ENCODE assay signal across 8 cellular contexts in genomic region chr15:55168350-55168974, GRCh38. TPM values are rescaled to one million over a fixed set of nuclear protein-coding genes. Genes with fewer than 3 reads are reported as not detected.
DNase-seq lines count a peak whose midpoint lies in the region; ATAC-seq and TF ChIP-seq lines count a peak whose summit lies in the region.

No MANE protein-coding gene starts in this region.

- no peaks in the 10 kb centered on the region for H3K36me3 Mint-ChIP-seq in CD14-positive monocyte

- no peak overlapping the region for H3K4me3 ChIP-seq in coronary artery

- H3K27me3 Mint-ChIP-seq in CD14-positive monocyte (ENCODE audit: low read depth in 3 of 3), result peaks cover 0 to 2% (median 0%) of the 10 kb centered on the region in 3 donors

- TF ChIP-seq CTCF in CD14-positive monocyte (IDR thresholded peaks at IDR 0.05) (peak; percentile 86), coronary artery (IDR thresholded peaks at IDR 0.05) (peak; percentile 67)

- H3K9me3 Mint-ChIP-seq in CD14-positive monocyte, result no peaks in the 10 kb centered on the region

- no peak overlapping the region for H3K27ac Mint-ChIP-seq in CD14-positive monocyte

- intact Hi-C loops in CD14-positive monocyte (cut with micrococcal nuclease), result no loop called here

- H3K4me1 Mint-ChIP-seq in CD14-positive monocyte, result no peaks in the 10 kb centered on the region

- peak; percentile 82 for ATAC-seq in GM19035 (IDR thresholded peaks at IDR 0.05; ENCODE audit: unreplicated experiment)
- peak; percentile 83 for ATAC-seq in HG03196 (IDR thresholded peaks at IDR 0.05; ENCODE audit: unreplicated experiment)

- H3K27ac ChIP-seq in coronary artery, result no peak overlapping the region

- no peak overlapping the region for H3K4me3 Mint-ChIP-seq in CD14-positive monocyte

- DNase-seq in CD14-positive monocyte (ENCODE audit: low spot score) (no peak), NCI-H460 (ENCODE audit: extremely low read depth, low read depth) (peak; percentile 65), coronary artery (ENCODE audit: low spot score) (no peak), lung microvascular endothelial cell (ENCODE audit: low read depth in 2 of 2) (peak; percentile 76 to 78)
- peak; percentile 59 for DNase-seq in activated CD4-positive, CD25-positive, alpha-beta regulatory T cell treated with anti-CD3 and anti-CD28 coated beads, Interleukin-2, amount 50 U/mL, for 72 hours
- DNase-seq in stimulated activated CD8-positive, alpha-beta memory T cell treated with anti-CD3 and anti-CD28 coated beads, Interleukin-4, amount 100 ng/mL, for 1 hour (ENCODE audit: low read depth in 2 of 2, low spot score in 1 of 2), result peak; percentile 2 to 14

RNA-seq across cellular contexts. Expression of gene RSL24D1, which starts 28.3 kb away (rescaled TPM):
- polyA plus RNA-seq in CD14-positive monocyte, result 10 to 100 TPM; 73.0 to 84.2 TPM
- total RNA-seq in NCI-H460 (2014; rRNA removed; shearing (Covaris generic)), result 232 and 256 TPM in 2 replicates
- 91.3 and 96.3 TPM in 2 replicates for polyA plus RNA-seq in NCI-H460 (2014; cell fraction: nucleus; rRNA removed)
- 52.7 and 59.7 TPM in 2 replicates for total RNA-seq in lung microvascular endothelial cell

Comparison
In these comparisons a context has a peak if more than half of its experiments do, and no peak if none do; other contexts are left out.
1. DNase-seq: peak in NCI-H460 (single experiment), activated CD4-positive, CD25-positive, alpha-beta regulatory T cell treated with anti-CD3 and anti-CD28 coated beads, Interleukin-2, amount 50 U/mL, for 72 hours (single experiment), lung microvascular endothelial cell (2 of 2) and stimulated activated CD8-positive, alpha-beta memory T cell treated with anti-CD3 and anti-CD28 coated beads, Interleukin-4, amount 100 ng/mL, for 1 hour (2 of 2); none in CD14-positive monocyte (single experiment) and coronary artery (single experiment).